ENCODE assay signal across 33 cellular contexts in genomic region chr10:49295297-49295696, GRCh38. TPM values are rescaled to one million over a fixed set of nuclear protein-coding genes. Genes with fewer than 3 reads are reported as not detected.
"Had no signal": no experiment of that assay in that cellular context is flagged by ENCODE, and none has a peak within 500 bp of the region (broad histone marks: within the 10 kb centered on the region; RNA-seq: fewer than 3 reads in every experiment).

No MANE protein-coding gene starts in this region.

- H3K36me3 ChIP-seq: cardiac muscle cell had no signal

- H3K4me3 ChIP-seq: cardiac muscle cell had no signal

- H3K27me3 ChIP-seq: cardiac muscle cell had no signal

- H3K27ac ChIP-seq: cardiac muscle cell, VCaP had no signal

- DNase-seq: activated B cell treated with CpG ODN at 0.5 μM for 24 hours; activated CD4-positive, alpha-beta memory T cell treated with anti-CD3 and anti-CD28 coated beads for 36 hours; activated CD4-positive, alpha-beta T cell treated with anti-CD3 and anti-CD28 coated beads for 4 hours; activated CD4-positive, alpha-beta T cell treated with anti-CD3 and anti-CD28 coated beads, Interleukin-2, amount 50 U/mL, for 1 hour; activated CD4-positive, CD25-positive, alpha-beta regulatory T cell treated with anti-CD3 and anti-CD28 coated beads, Interleukin-2, amount 50 U/mL, for 72 hours; activated CD8-positive, alpha-beta memory T cell treated with anti-CD3 and anti-CD28 coated beads, Interleukin-2, amount 50 U/mL, for 4 hours; activated gamma-delta T cell treated with Interleukin-2 at 50 U/mL for 16 hours; activated naive CD4-positive, alpha-beta T cell treated with anti-CD3 and anti-CD28 coated beads for 36 hours; activated T-cell treated with anti-CD3 and anti-CD28 coated beads for 4 hours; activated T-cell treated with anti-CD3 and anti-CD28 coated beads, Interleukin-2, amount 50 U/mL, for 4 hours; amniotic stem cell; aorta; Kasumi-1; KG1; MM.1S; MV-4-11; NCI-H1092; NCI-H1436 treated with DMSO at 0.1 percent for 48 hours; NCI-H187; NCI-H2029 treated with DMSO at 0.1 percent for 48 hours; NCI-H2171 treated with DMSO at 0.1 percent for 48 hours; NCI-H2227 treated with DMSO at 0.1 percent for 48 hours; NCI-H446; NCI-H510A treated with DMSO at 0.1 percent for 48 hours; SHP77 treated with DMSO at 0.1 percent for 48 hours; T-cell; T-helper 17 cell had no signal

RNA-seq across cellular contexts. Expression of gene C10orf71, which starts 3.7 kb away (rescaled TPM):
- total RNA-seq: activated B cell treated with CpG ODN at 0.5 μM for 24 hours; activated CD4-positive, alpha-beta memory T cell treated with anti-CD3 and anti-CD28 coated beads for 36 hours; activated naive CD4-positive, alpha-beta T cell treated with anti-CD3 and anti-CD28 coated beads for 36 hours; activated naive CD4-positive, alpha-beta T cell treated with anti-CD3 and anti-CD28 coated beads, Interleukin-2, amount 50 U/mL, for 72 hours; activated T-cell treated with anti-CD3 and anti-CD28 coated beads, Interleukin-2, amount 50 U/mL, for 4 hours; activated T-helper 1 cell treated with anti-CD3 and anti-CD28 coated beads, Interleukin-12 subunit alpha, Interleukin-12 subunit beta, Interleukin-2, Interleukin-4 antibody, amounts not matched to agents 30 ng/mL and 10 ng/mL and 1 ng/mL, durations not matched to agents 14 hours and 24 hours and 36 hours; RPMI7951; SK-MEL-5; T-cell; T-helper 17 cell had no signal
